ENCODE assay signal across 10 cellular contexts in genomic region chr20:35662541-35662940, GRCh38. TPM values are rescaled to one million over a fixed set of nuclear protein-coding genes. Genes with fewer than 3 reads are reported as not detected.
DNase-seq lines count a peak whose midpoint lies in the region; ATAC-seq, FAIRE-seq and TF ChIP-seq lines count a peak whose summit lies in the region.
"Had no signal": no experiment of that assay in that cellular context is flagged by ENCODE, and none has a peak within 500 bp of the region (broad histone marks: within the 10 kb centered on the region; RNA-seq: fewer than 3 reads in every experiment).

No MANE protein-coding gene starts in this region.

- no peak for TF ChIP-seq CTCF in ascending aorta (IDR thresholded peaks at IDR 0.05)

- peak overlapping the region; percentile 92 for H3K4me3 Mint-ChIP-seq in memory B cell

- DNase-seq in stimulated activated CD4-positive, alpha-beta T cell treated with anti-CD3 and anti-CD28 coated beads, Interleukin-4, amount 100 ng/mL, for 24 hours = peak; percentile 18
- no peak for DNase-seq in stimulated activated CD4-positive, alpha-beta T cell treated with anti-CD3 and anti-CD28 coated beads, Interleukin-12 subunit alpha, Interleukin-12 subunit beta, amount 100 ng/mL, for 4 hours
- DNase-seq in ascending aorta (ENCODE audit: low spot score in 2 of 2) (no peak), memory B cell (ENCODE audit: low spot score in 2 of 2) (no peak), COLO829 (ENCODE audit: low spot score) (no peak), HUDEP-2 (lab: John Stamatoyannopoulos, UW; ENCODE audit: unreplicated experiment in 76 of 76) (no peak), GM12892 (ENCODE audit: insufficient read length) (no peak), EL (no peak)
- DNase-seq: caudate nucleus had no signal

- H3K4me3 ChIP-seq in ascending aorta = peak overlapping the region; percentile 91 to 96

- H3K36me3 Mint-ChIP-seq in memory B cell = no peaks in the 10 kb centered on the region

- no peak for FAIRE-seq in GM12892 (lab: Jason Lieb, UNC)
- FAIRE-seq: RCC 7860 had no signal

- ATAC-seq in memory B cell (ENCODE audit: low read depth) = no peak

- no peaks in the 10 kb centered on the region for H3K9me3 ChIP-seq in ascending aorta

- H3K4me1 ChIP-seq in ascending aorta = peaks cover 2 to 30% of the 10 kb centered on the region in 2 donors

- no peaks in the 10 kb centered on the region for H3K36me3 ChIP-seq in ascending aorta

- intact Hi-C loops in ascending aorta (cut with DNase I) = loop anchor here (5.0 kb wide), 1 partner anchor 60 kb away; no protein-coding TSS in a partner anchor

- peaks cover 38% of the 10 kb centered on the region for H3K4me1 Mint-ChIP-seq in memory B cell

- no peaks in the 10 kb centered on the region for H3K27me3 Mint-ChIP-seq in memory B cell

- H3K27ac Mint-ChIP-seq in memory B cell = peak overlapping the region; percentile 21

- H3K27me3 ChIP-seq in ascending aorta = no peaks in the 10 kb centered on the region

- TF ChIP-seq POLR2A in GM12892 (IDR thresholded peaks at IDR 0.05; ENCODE audit: low read depth, low read length) = no peak

- H3K9me3 Mint-ChIP-seq in memory B cell = no peaks in the 10 kb centered on the region

- peak overlapping the region; percentile 20 to 97 for H3K27ac ChIP-seq in ascending aorta

RNA-seq across cellular contexts. Expression of gene CPNE1, which starts 2.2 kb away (rescaled TPM):
- 208 TPM for total RNA-seq in ascending aorta
- 137 TPM for polyA plus RNA-seq in GM12892 (2012; ENCODE audit: missing spikeins)

RNA-seq across cellular contexts. Expression of gene RBM12, which starts 2.2 kb away (rescaled TPM):
- total RNA-seq in ascending aorta = 8.9 TPM
- polyA plus RNA-seq in GM12892 (2012; ENCODE audit: missing spikeins) = 41.9 TPM

RNA-seq across cellular contexts. Expression of gene NFS1, which starts 36.6 kb away (rescaled TPM):
- total RNA-seq in ascending aorta = 62.2 TPM
- polyA plus RNA-seq in GM12892 (2012; ENCODE audit: missing spikeins) = 25.7 TPM

RNA-seq across cellular contexts. Expression of gene ROMO1, which starts 36.7 kb away (rescaled TPM):
- total RNA-seq in ascending aorta = 85.5 TPM
- 80.8 TPM for polyA plus RNA-seq in GM12892 (2012; ENCODE audit: missing spikeins)

RNA-seq across cellular contexts. Expression of gene SPAG4, which starts 46.9 kb away (rescaled TPM):
- total RNA-seq in ascending aorta = 35.3 TPM
- polyA plus RNA-seq in GM12892 (2012; ENCODE audit: missing spikeins) = 13.6 TPM
